8 cellular contexts compared by ENCODE assay signal in the genomic region with DNA sequence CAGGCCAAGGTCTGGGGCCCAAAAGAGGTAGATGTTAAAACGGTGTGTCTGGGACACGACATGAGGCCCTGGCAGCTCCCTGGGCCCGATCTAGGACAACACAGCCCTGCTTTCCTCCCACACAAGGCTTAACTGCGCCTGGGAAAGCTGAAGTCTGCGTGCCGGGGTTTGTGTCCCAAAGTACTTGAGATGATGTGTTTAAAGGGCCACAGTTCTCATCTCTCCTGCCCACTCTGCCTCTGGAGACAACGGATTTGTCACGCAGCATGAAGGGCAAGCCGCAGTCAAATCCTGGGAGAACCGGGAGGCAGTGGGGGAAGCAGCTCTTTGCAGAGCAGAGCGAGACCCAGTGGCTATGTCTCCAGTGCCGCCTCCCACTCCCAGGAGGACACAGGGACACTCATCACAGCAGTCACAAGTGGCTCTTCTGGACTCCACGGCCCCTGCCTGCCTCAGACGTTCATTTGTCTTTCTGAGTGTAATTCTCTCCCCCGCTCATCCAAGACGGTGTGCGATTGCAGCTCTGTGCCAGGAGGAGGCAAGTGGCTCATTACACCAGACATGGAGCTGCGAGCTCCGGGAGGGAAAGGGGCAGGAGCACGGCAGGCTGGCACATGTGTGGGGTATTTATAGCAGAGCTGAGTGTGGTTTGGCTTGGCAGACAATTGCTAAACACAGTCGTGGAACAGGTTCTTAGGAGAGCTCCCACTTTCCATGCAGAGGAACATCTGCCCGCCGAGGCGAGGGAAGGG. TPM values are rescaled to one million over a fixed set of nuclear protein-coding genes. Genes with fewer than 3 reads are reported as not detected.
DNase-seq lines count a peak whose midpoint lies in the region; ATAC-seq and TF ChIP-seq lines count a peak whose summit lies in the region.

No MANE protein-coding gene starts in this region.

- no peaks in the 10 kb centered on the region for H3K36me3 ChIP-seq in trophoblast cell (ENCODE audit: control insufficient read depth in 1 of 2, insufficient read depth in 2 of 2, low read length in 2 of 2)

- no peak overlapping the region for H2BK5ac ChIP-seq in trophoblast cell (ENCODE audit: low read depth, low read length, poor library complexity)

- no peak for TF ChIP-seq CTCF in GM20000 (IDR thresholded peaks at IDR 0.05; ENCODE audit: extremely low read depth, missing control alignments)

- no peak overlapping the region for H3K9ac ChIP-seq in trophoblast cell (ENCODE audit: low read length)

- no peak overlapping the region for H4K8ac ChIP-seq in trophoblast cell (ENCODE audit: low read depth, low read length)

- no peak overlapping the region for H3K4me3 Mint-ChIP-seq in T-helper 2 cell treated with Interferon-gamma antibody and Interleukin-4, amounts not matched to agents 5 μg/mL and 100 μg/mL, for 36 hours

- H2BK120ac ChIP-seq in trophoblast cell (ENCODE audit: insufficient read depth, low read length, poor library complexity), result peak overlapping the region; percentile 23

- H3K27me3 ChIP-seq in trophoblast cell (ENCODE audit: insufficient read depth, low read length), result no peaks in the 10 kb centered on the region

- no peak overlapping the region for H3K27ac Mint-ChIP-seq in T-helper 2 cell treated with Interferon-gamma antibody and Interleukin-4, amounts not matched to agents 5 μg/mL and 100 μg/mL, for 36 hours

- no peak overlapping the region for H3K23ac ChIP-seq in trophoblast cell (ENCODE audit: low read length)

- H3K4me3 ChIP-seq in trophoblast cell (ENCODE audit: low read depth, low read length), result no peak overlapping the region

- no peak overlapping the region for H3K4me2 ChIP-seq in trophoblast cell (ENCODE audit: low read length)

- ATAC-seq in esophagus mucosa (peak; percentile 93), HG03280 (IDR thresholded peaks at IDR 0.05; ENCODE audit: unreplicated experiment) (no peak)

- DNase-seq in DMS 273 (lab: John Stamatoyannopoulos, UW; ENCODE audit: unreplicated experiment), result peak; percentile 94
- DNase-seq in NCI-H446 (lab: John Stamatoyannopoulos, UW), result peak; percentile 39 to 74
- DNase-seq in trophoblast cell, result no peak
- no peak for DNase-seq in UCSD-AML1 (lab: John Stamatoyannopoulos, UW; ENCODE audit: unreplicated experiment)
- DNase-seq in GM20000 (ENCODE audit: low spot score), result no peak
- DNase-seq in T-helper 2 cell treated with Interferon-gamma antibody and Interleukin-4, amounts not matched to agents 5 μg/mL and 100 μg/mL, for 36 hours (ENCODE audit: low spot score), result no peak

- peaks cover 10 to 14% of the 10 kb centered on the region in 2 experiments for H3K4me1 ChIP-seq in trophoblast cell (ENCODE audit: control insufficient read depth in 1 of 2, insufficient read depth in 2 of 2, low read length in 2 of 2)

- peaks cover 11% of the 10 kb centered on the region for H3K4me1 Mint-ChIP-seq in T-helper 2 cell treated with Interferon-gamma antibody and Interleukin-4, amounts not matched to agents 5 μg/mL and 100 μg/mL, for 36 hours (ENCODE audit: low read depth)

- H3K14ac ChIP-seq in trophoblast cell (ENCODE audit: low read length), result peak overlapping the region; percentile 12

- H3K79me1 ChIP-seq in trophoblast cell (ENCODE audit: low read length), result no peaks in the 10 kb centered on the region

- H2AFZ ChIP-seq in trophoblast cell (ENCODE audit: insufficient read depth, low read length, poor library complexity), result no peak overlapping the region

- H4K91ac ChIP-seq in trophoblast cell (ENCODE audit: low read depth, low read length), result peak overlapping the region; percentile 67

- no peaks in the 10 kb centered on the region for H3K36me3 Mint-ChIP-seq in T-helper 2 cell treated with Interferon-gamma antibody and Interleukin-4, amounts not matched to agents 5 μg/mL and 100 μg/mL, for 36 hours (ENCODE audit: low read depth)

- no CpG with 5 or more reads among the region's 24 CpGs for WGBS in trophoblast cell (ENCODE audit: extremely low coverage, insufficient coverage, insufficient read length)

- no peaks in the 10 kb centered on the region for H3K79me2 ChIP-seq in trophoblast cell (ENCODE audit: control insufficient read depth, insufficient read depth, low read length, poor library complexity)

- no peak overlapping the region for H3K27ac ChIP-seq in trophoblast cell (ENCODE audit: low read depth, low read length)

- H2BK12ac ChIP-seq in trophoblast cell (ENCODE audit: low read length), result peak overlapping the region; percentile 12

- no peak overlapping the region for H4K12ac ChIP-seq in trophoblast cell (ENCODE audit: low read depth, low read length)

- no peaks in the 10 kb centered on the region for H3K9me3 Mint-ChIP-seq in T-helper 2 cell treated with Interferon-gamma antibody and Interleukin-4, amounts not matched to agents 5 μg/mL and 100 μg/mL, for 36 hours

- H3K4ac ChIP-seq in trophoblast cell (ENCODE audit: low read depth, low read length), result no peak overlapping the region

- H3K9me3 ChIP-seq in trophoblast cell (ENCODE audit: insufficient read depth, low read depth, low read length), result no peaks in the 10 kb centered on the region

- peak overlapping the region; percentile 14 for H2AK5ac ChIP-seq in trophoblast cell (ENCODE audit: low read length)

- peaks cover 23% of the 10 kb centered on the region for H3K27me3 Mint-ChIP-seq in T-helper 2 cell treated with Interferon-gamma antibody and Interleukin-4, amounts not matched to agents 5 μg/mL and 100 μg/mL, for 36 hours (ENCODE audit: low read depth)

- H3K18ac ChIP-seq in trophoblast cell (ENCODE audit: low read length), result peak overlapping the region; percentile 14

RNA-seq across cellular contexts. Expression of gene SEMA4C, which starts 57.7 kb away (rescaled TPM):
- 14.9 TPM for total RNA-seq in esophagus mucosa
- 157 and 161 TPM in 2 replicates for polyA plus RNA-seq in trophoblast cell (2013)

RNA-seq across cellular contexts. Expression of gene FAM178B, which starts 58.8 kb away (rescaled TPM):
- 0.44 TPM for total RNA-seq in esophagus mucosa
- polyA plus RNA-seq in trophoblast cell (2013), result 2.4 TPM in 2 replicates

Comparison
In these comparisons a context has a peak if more than half of its experiments do, and no peak if none do; other contexts are left out.
1. DNase-seq: peak in DMS 273 (single experiment) and NCI-H446 (2 of 2); none in trophoblast cell (0 of 2), UCSD-AML1 (single experiment), GM20000 (single experiment) and T-helper 2 cell treated with Interferon-gamma antibody and Interleukin-4, amounts not matched to agents 5 μg/mL and 100 μg/mL, for 36 hours (single experiment).